Comparison of ENCODE assay signal across 9 cellular contexts in genomic region chr22:31748490-31748889, GRCh38.
DNase-seq lines count a peak whose midpoint lies in the region; ATAC-seq, FAIRE-seq and TF ChIP-seq lines count a peak whose summit lies in the region.
"Had no signal": no experiment of that assay in that cellular context is flagged by ENCODE, and none has a peak within 500 bp of the region (broad histone marks: within the 10 kb centered on the region; RNA-seq: fewer than 3 reads in every experiment).

No MANE protein-coding gene starts in this region.

- peaks cover 48% of the 10 kb centered on the region for H3K4me1 Mint-ChIP-seq in nephron progenitor cell

- peaks cover 17% of the 10 kb centered on the region for H3K36me3 ChIP-seq in DND-41 (ENCODE audit: insufficient read depth, low read length)
- no peaks in the 10 kb centered on the region for H3K36me3 ChIP-seq in Loucy (ENCODE audit: insufficient read depth, low read length)

- peak overlapping the region; percentile 93 for H3K4me3 Mint-ChIP-seq in nephron progenitor cell

- H4K20me1 ChIP-seq in DND-41 (ENCODE audit: insufficient read depth, low read length) (peaks cover 6% of the 10 kb centered on the region; the same call in 1 of the 2 replicates), Loucy (ENCODE audit: insufficient read depth, low read length, poor library complexity, severe bottlenecking) (peaks cover 21% of the 10 kb centered on the region)

- H3K9ac ChIP-seq in DND-41 (ENCODE audit: low read depth, low read length) (peak overlapping the region; percentile 85), Loucy (ENCODE audit: low read depth, low read length, poor library complexity, severe bottlenecking) (peak overlapping the region; percentile 89)

- no peak overlapping the region for H2AFZ ChIP-seq in DND-41 (ENCODE audit: low read depth, low read length)
- no peak overlapping the region for H2AFZ ChIP-seq in Loucy (ENCODE audit: low read length)

- H3K9me3 Mint-ChIP-seq in nephron progenitor cell = no peaks in the 10 kb centered on the region

- H3K27me3 Mint-ChIP-seq in nephron progenitor cell (ENCODE audit: low read depth, poor library complexity) = no peaks in the 10 kb centered on the region

- peak overlapping the region; percentile 82 to 90; a peak in 3 of 4 replicates for H3K4me3 ChIP-seq in DND-41 (ENCODE audit: low read depth in 1 of 2, low read length in 2 of 2)
- peak overlapping the region; percentile 77 for H3K4me3 ChIP-seq in Loucy (ENCODE audit: low read length, poor library complexity, severe bottlenecking)
- peak overlapping the region; percentile 85 for H3K4me3 ChIP-seq in coronary artery

- TF ChIP-seq CTCF in DND-41 (IDR thresholded peaks at IDR 0.05; ENCODE audit: borderline replicate concordance, extremely low read depth, low read length, poor library complexity, severe bottlenecking) (no peak), Loucy (conservative IDR thresholded peaks at IDR 0.05; ENCODE audit: low read length) (no peak), coronary artery (IDR thresholded peaks at IDR 0.05) (no peak), nephron progenitor cell (IDR thresholded peaks at IDR 0.05) (no peak)

- peaks cover 41% of the 10 kb centered on the region for H3K4me1 ChIP-seq in DND-41 (ENCODE audit: insufficient read depth, low read length)
- peaks cover 41% of the 10 kb centered on the region for H3K4me1 ChIP-seq in Loucy (ENCODE audit: insufficient read depth, low read length, poor library complexity, severe bottlenecking)

- ATAC-seq in DND-41 (ENCODE audit: insufficient read depth, low read depth) (no peak), GM21619 (IDR thresholded peaks at IDR 0.05; ENCODE audit: unreplicated experiment) (no peak)
- ATAC-seq: body of pancreas had no signal

- no peak for FAIRE-seq in RCC 7860 (lab: Jason Lieb, UNC)

- DNase-seq in DND-41 (no peak), coronary artery (ENCODE audit: low spot score) (no peak), nephron progenitor cell (no peak), RCC 7860 (ENCODE audit: low spot score) (no peak), 8988T (no peak), NCI-H1417 treated with DMSO at 0.1 percent for 48 hours (lab: John Stamatoyannopoulos, UW) (no peak)
- DNase-seq: body of pancreas had no signal

- no peaks in the 10 kb centered on the region for H3K9me2 ChIP-seq in Loucy (replicated peaks; ENCODE audit: low read depth, low read length)

- peak overlapping the region; percentile 85 for H3K27ac ChIP-seq in DND-41 (ENCODE audit: low read length)
- no peak overlapping the region for H3K27ac ChIP-seq in coronary artery

- H3K36me3 Mint-ChIP-seq in nephron progenitor cell (ENCODE audit: low read depth) = peaks cover 31% of the 10 kb centered on the region

- H3K79me2 ChIP-seq in DND-41 (ENCODE audit: insufficient read depth, low read length) (peaks cover 67% of the 10 kb centered on the region), Loucy (ENCODE audit: insufficient read depth, low read length) (peaks cover 44% of the 10 kb centered on the region)

- peak overlapping the region; percentile 98 for H3K4me2 ChIP-seq in DND-41 (ENCODE audit: insufficient read depth, low read length)
- peak overlapping the region; percentile 96 for H3K4me2 ChIP-seq in Loucy (ENCODE audit: low read depth, low read length, poor library complexity, severe bottlenecking)

- no peaks in the 10 kb centered on the region for H3K9me3 ChIP-seq in DND-41 (ENCODE audit: insufficient read depth, low read length, severe bottlenecking)
- no peaks in the 10 kb centered on the region for H3K9me3 ChIP-seq in Loucy (ENCODE audit: insufficient read depth, low read depth, low read length)
- H3K9me3 ChIP-seq: body of pancreas had no signal

- peak overlapping the region; percentile 91 for H3K27ac Mint-ChIP-seq in nephron progenitor cell

- H3F3A ChIP-seq in Loucy (ENCODE audit: low read depth) = no peaks in the 10 kb centered on the region; the same call in 1 of the 2 replicates

- H3K27me3 ChIP-seq in DND-41 (ENCODE audit: insufficient read depth, low read length, poor library complexity) = no peaks in the 10 kb centered on the region
- H3K27me3 ChIP-seq in Loucy (ENCODE audit: insufficient read depth, low read length, poor library complexity, severe bottlenecking) = no peaks in the 10 kb centered on the region
- H3K27me3 ChIP-seq: body of pancreas had no signal
